ENCODE assay signal across 8 cellular contexts in the genomic region with DNA sequence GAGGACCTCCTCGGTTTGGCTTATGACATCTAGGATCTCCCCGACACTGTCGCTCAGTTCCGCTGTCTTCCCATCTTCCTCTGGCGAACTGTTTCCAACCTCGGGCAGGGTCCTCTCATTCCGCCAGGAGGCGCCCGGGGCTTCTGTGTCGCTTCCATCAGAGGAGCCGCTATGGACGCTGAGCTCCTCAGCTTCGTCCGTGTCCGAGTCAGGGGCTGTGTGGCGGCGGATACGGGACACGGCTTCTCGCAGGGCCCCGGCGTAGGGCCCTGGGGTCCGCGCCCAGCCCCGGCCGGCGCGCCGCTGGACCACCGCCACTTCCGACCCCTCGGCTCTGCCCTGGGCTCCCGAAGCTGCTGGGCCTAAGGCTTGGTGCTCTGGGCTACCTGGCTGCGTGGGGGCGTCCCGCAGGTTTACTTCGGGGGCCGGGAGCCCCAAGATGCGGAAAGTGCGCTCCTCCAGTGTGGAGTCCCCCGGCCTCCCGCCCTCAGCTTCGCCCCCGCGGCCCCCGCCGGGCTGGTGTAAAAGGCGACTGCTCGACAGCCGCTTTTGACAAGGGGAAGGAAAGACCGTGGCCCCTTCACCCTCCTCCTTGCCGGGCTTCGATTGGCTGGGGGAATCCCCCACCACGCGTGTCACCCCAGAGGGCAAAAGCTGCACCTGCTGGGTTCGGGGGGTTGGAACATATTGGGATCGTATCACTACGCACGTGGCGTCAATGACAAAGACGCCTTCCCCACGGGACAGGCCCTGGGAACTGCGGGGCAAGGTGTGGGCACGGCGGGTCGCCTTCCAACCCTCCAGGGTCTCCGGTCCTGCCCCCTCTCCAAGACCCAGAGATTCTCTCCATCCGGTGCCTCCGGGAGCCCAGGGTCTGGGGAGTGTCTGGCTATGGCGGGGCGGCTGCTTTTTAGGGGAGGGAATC. TPM values are rescaled to one million over a fixed set of nuclear protein-coding genes. Genes with fewer than 3 reads are reported as not detected.
A peak's percentile ranks its signal among the peaks of the same experiment; 100 is the strongest.
DNase-seq lines count a peak whose midpoint lies in the region; ATAC-seq and TF ChIP-seq lines count a peak whose summit lies in the region.

No MANE protein-coding gene starts in this region.

- peaks cover 62% of the 10 kb centered on the region for H3K27me3 ChIP-seq in lower lobe of right lung (ENCODE audit: low read depth)

- intact Hi-C loops in lower lobe of right lung (cut with DNase I) = no loop called here

- H3K27ac ChIP-seq in lower lobe of right lung = no peak overlapping the region

- no peaks in the 10 kb centered on the region for H3K9me3 ChIP-seq in lower lobe of right lung

- peak; percentile 80 to 85 for ATAC-seq in lower lobe of right lung
- ATAC-seq in HG02973 (IDR thresholded peaks at IDR 0.05; ENCODE audit: unreplicated experiment) = no peak
- no peak for ATAC-seq in GM18520 (IDR thresholded peaks at IDR 0.05; ENCODE audit: unreplicated experiment)

- H3K4me3 ChIP-seq in GM12865 (ENCODE audit: low read depth, low read length) (peak overlapping the region; percentile 71), lower lobe of right lung (peak overlapping the region; percentile 57)

- DNase-seq in GM12865 (ENCODE audit: low read depth) (peak; percentile 77), NCI-H146 treated with DMSO at 0.1 percent for 48 hours (lab: John Stamatoyannopoulos, UW; ENCODE audit: unreplicated experiment) (peak; percentile 13), lower lobe of right lung (peak; percentile 86)
- peak; percentile 50 for DNase-seq in activated CD4-positive, alpha-beta T cell treated with anti-CD3 and anti-CD28 coated beads for 1 hour
- peak; percentile 52 for DNase-seq in effector CD8-positive, alpha-beta T cell (lab: John Stamatoyannopoulos, UW)
- DNase-seq in stimulated activated CD4-positive, alpha-beta T cell treated with anti-CD3 and anti-CD28 coated beads, Interleukin-4, amount 100 ng/mL, for 4 hours = peak; percentile 65 to 66

- TF ChIP-seq CTCF in GM12865 (IDR thresholded peaks at IDR 0.05; ENCODE audit: insufficient read depth, low read depth, low read length, missing control alignments) = peak; percentile 81
- TF ChIP-seq CTCF in lower lobe of right lung (IDR thresholded peaks at IDR 0.05) = peak; percentile 76

- H3K4me1 ChIP-seq in lower lobe of right lung = peaks cover 44% of the 10 kb centered on the region

- H3K36me3 ChIP-seq in lower lobe of right lung = peaks cover 15% of the 10 kb centered on the region

RNA-seq across cellular contexts. Expression of gene DDN, which starts 2.1 kb away (rescaled TPM):
- not detected for total RNA-seq in lower lobe of right lung

RNA-seq across cellular contexts. Expression of gene WNT1, which starts 18.9 kb away (rescaled TPM):
- total RNA-seq in lower lobe of right lung = not detected

RNA-seq across cellular contexts. Expression of gene PRKAG1, which starts 21.5 kb away (rescaled TPM):
- 49.2 TPM for total RNA-seq in lower lobe of right lung

RNA-seq across cellular contexts. Expression of gene WNT10B, which starts 25.5 kb away (rescaled TPM):
- total RNA-seq in lower lobe of right lung = 0.77 TPM

RNA-seq across cellular contexts. Expression of gene ARF3, which starts 39.8 kb away (rescaled TPM):
- 155 TPM for total RNA-seq in lower lobe of right lung

Comparison
In these comparisons a context has a peak if more than half of its experiments do, and no peak if none do; other contexts are left out.
1. DNase-seq: peak in every context shown above with its lines; median percentile 86 in lower lobe of right lung; 77 in GM12865; 66 in stimulated activated CD4-positive, alpha-beta T cell treated with anti-CD3 and anti-CD28 coated beads, Interleukin-4, amount 100 ng/mL, for 4 hours; 52 in effector CD8-positive, alpha-beta T cell; 50 in activated CD4-positive, alpha-beta T cell treated with anti-CD3 and anti-CD28 coated beads for 1 hour; 13 in NCI-H146 treated with DMSO at 0.1 percent for 48 hours.
2. ATAC-seq: peak in lower lobe of right lung (2 of 2); none in HG02973 (single experiment) and GM18520 (single experiment).